In genomic region chr6:156601821-156602301, GRCh38 we compare ENCODE assay signal across 20 cellular contexts.
"Had no signal": no experiment of that assay in that cellular context is flagged by ENCODE, and none has a peak within 500 bp of the region (broad histone marks: within the 10 kb centered on the region; RNA-seq: fewer than 3 reads in every experiment).

No MANE protein-coding gene starts in this region.

- H3K4me3 Mint-ChIP-seq: activated CD4-positive, alpha-beta memory T cell treated with anti-CD3 and anti-CD28 coated beads, Interleukin-2, amount 10 ng/mL, durations not matched to agents 7 days and 5 days; activated naive CD4-positive, alpha-beta T cell treated with anti-CD3 and anti-CD28 coated beads, Interleukin-2, amount 50 U/mL, for 24 hours; memory B cell; T-helper 17 cell had no signal

- H3K4me3 ChIP-seq: body of pancreas, cardiac muscle cell, upper lobe of left lung had no signal

- H3K36me3 Mint-ChIP-seq: activated naive CD4-positive, alpha-beta T cell treated with anti-CD3 and anti-CD28 coated beads, Interleukin-2, amount 50 U/mL, for 24 hours had no signal

- H3K9me3 ChIP-seq: body of pancreas had no signal

- H3K4me1 ChIP-seq: body of pancreas, upper lobe of left lung had no signal

- H3K27me3 ChIP-seq: body of pancreas, cardiac muscle cell, upper lobe of left lung had no signal

- H3K27ac Mint-ChIP-seq: activated CD4-positive, alpha-beta memory T cell treated with anti-CD3 and anti-CD28 coated beads, Interleukin-2, amount 10 ng/mL, durations not matched to agents 7 days and 5 days; activated naive CD4-positive, alpha-beta T cell treated with anti-CD3 and anti-CD28 coated beads, Interleukin-2, amount 50 U/mL, for 24 hours; memory B cell; T-helper 17 cell had no signal

- H3K4me1 Mint-ChIP-seq: activated CD4-positive, alpha-beta memory T cell treated with anti-CD3 and anti-CD28 coated beads, Interleukin-2, amount 10 ng/mL, durations not matched to agents 7 days and 5 days; activated naive CD4-positive, alpha-beta T cell treated with anti-CD3 and anti-CD28 coated beads, Interleukin-2, amount 50 U/mL, for 24 hours had no signal

- DNase-seq: activated CD4-positive, alpha-beta memory T cell treated with anti-CD3 and anti-CD28 coated beads, Interleukin-2, amount 10 ng/mL, durations not matched to agents 7 days and 5 days; activated CD4-positive, alpha-beta T cell treated with anti-CD3 and anti-CD28 coated beads for 4 hours; activated CD4-positive, CD25-positive, alpha-beta regulatory T cell; activated gamma-delta T cell; activated T-cell treated with anti-CD3 and anti-CD28 coated beads for 4 hours; anterior cingulate cortex; body of pancreas; hippocampal formation; kidney glomerular epithelial cell; occipital lobe; stimulated activated CD4-positive, alpha-beta T cell treated with anti-CD3 and anti-CD28 coated beads, Interleukin-4, amount 100 ng/mL, for 1 hour; stimulated activated naive CD4-positive, alpha-beta T cell treated with Interleukin-2 at 50 U/mL for 16 hours; SW 1271; T-helper 17 cell had no signal

- H3K36me3 ChIP-seq: cardiac muscle cell, upper lobe of left lung had no signal

- H3K27ac ChIP-seq: body of pancreas, cardiac muscle cell, epithelial cell of prostate, upper lobe of left lung had no signal

- ATAC-seq: body of pancreas, sciatic nerve, T-helper 17 cell had no signal
